Comparison of ENCODE assay signal across 21 cellular contexts in genomic region chr11:62569611-62570010, GRCh38. TPM values are rescaled to one million over a fixed set of nuclear protein-coding genes. Genes with fewer than 3 reads are reported as not detected.
DNase-seq lines count a peak whose midpoint lies in the region; ATAC-seq and TF ChIP-seq lines count a peak whose summit lies in the region.
"Had no signal": no experiment of that assay in that cellular context is flagged by ENCODE, and none has a peak within 500 bp of the region (broad histone marks: within the 10 kb centered on the region; RNA-seq: fewer than 3 reads in every experiment).

No MANE protein-coding gene starts in this region.

- no peak for TF ChIP-seq CTCF in CD4-positive, alpha-beta T cell (IDR thresholded peaks at IDR 0.05)
- no peak for TF ChIP-seq CTCF in WTC11 (IDR thresholded peaks at IDR 0.05)
- TF ChIP-seq CTCF in mesothelial cell of epicardium (IDR thresholded peaks at IDR 0.05; ENCODE audit: unreplicated experiment), result no peak

- CTCF ChIA-PET in activated CD4-positive, alpha-beta T cell treated with anti-CD3 and anti-CD28 coated beads for 36 hours (lab: Charles Lee), result interaction anchor here (0.7 to 2.4 kb wide), 8 partner anchors 10 to 1115 kb away, joined by 3 to 15 read pairs (median 4); partner anchors contain the start of genes EML3, ROM1 and TUT1
- CTCF ChIA-PET in CD4-positive, alpha-beta T cell (lab: Charles Lee), result interaction anchor here (1.0 to 1.3 kb wide), 2 partner anchors 9 to 145 kb away, joined by 3 read pairs; no protein-coding TSS in a partner anchor
- CTCF ChIA-PET in WTC11 (lab: Charles Lee), result interaction anchor here (0.6 to 2.0 kb wide), 4 partner anchors 9 to 145 kb away, joined by 3 to 6 read pairs (median 4); no protein-coding TSS in a partner anchor

- intact Hi-C loops in activated CD4-positive, alpha-beta T cell treated with anti-CD3 and anti-CD28 coated beads for 36 hours (cut with DNase I, micrococcal nuclease), result loop anchor here in 1 of 2 experiments (5.0 kb wide), 1 partner anchor 447 kb away; the partner anchor contains the start of gene INCENP
- intact Hi-C loops in CD4-positive, alpha-beta T cell (cut with DNase I, micrococcal nuclease), result no loop called here

- POLR2A ChIA-PET in activated CD4-positive, alpha-beta T cell treated with anti-CD3 and anti-CD28 coated beads for 36 hours (lab: Charles Lee), result interaction anchor here (0.6 to 1.4 kb wide), 3 partner anchors 13 to 30 kb away, joined by 3 to 6 read pairs (median 5); no protein-coding TSS in a partner anchor
- POLR2A ChIA-PET in CD4-positive, alpha-beta T cell (lab: Charles Lee), result interaction anchor here (0.6 to 1.3 kb wide), 3 partner anchors 21 to 95 kb away, joined by 3 to 4 read pairs (median 3); partner anchors contain the start of genes C11orf98, CSKMT and TUT1
- POLR2A ChIA-PET in WTC11 (lab: Charles Lee), result interaction anchor here (1.2 kb wide), 1 partner anchor 12 kb away, joined by 4 read pairs; no protein-coding TSS in a partner anchor

- H3K9me3 Mint-ChIP-seq in activated CD4-positive, alpha-beta T cell treated with anti-CD3 and anti-CD28 coated beads for 36 hours (ENCODE audit: low read depth), result no peaks in the 10 kb centered on the region
- H3K9me3 Mint-ChIP-seq in CD4-positive, alpha-beta T cell, result no peaks in the 10 kb centered on the region
- H3K9me3 Mint-ChIP-seq in WTC11 (no peaks in the 10 kb centered on the region), mesothelial cell of epicardium (no peaks in the 10 kb centered on the region)

- peaks cover 85% of the 10 kb centered on the region for H3K36me3 Mint-ChIP-seq in activated CD4-positive, alpha-beta T cell treated with anti-CD3 and anti-CD28 coated beads for 36 hours (ENCODE audit: low read depth)
- peaks cover 88% of the 10 kb centered on the region for H3K36me3 Mint-ChIP-seq in CD4-positive, alpha-beta T cell (ENCODE audit: low read depth)
- H3K36me3 Mint-ChIP-seq in WTC11, result peaks cover 87% of the 10 kb centered on the region
- H3K36me3 Mint-ChIP-seq in mesothelial cell of epicardium, result peaks cover 43% of the 10 kb centered on the region

- H3K27me3 ChIP-seq in CD4-positive, alpha-beta T cell (ENCODE audit: control insufficient read depth, insufficient read depth, low read length), result no peaks in the 10 kb centered on the region
- H3K27me3 ChIP-seq: BE2C, dorsolateral prefrontal cortex, esophagus muscularis mucosa, testis had no signal

- no peak overlapping the region for H3K4me3 Mint-ChIP-seq in activated CD4-positive, alpha-beta T cell treated with anti-CD3 and anti-CD28 coated beads for 36 hours
- H3K4me3 Mint-ChIP-seq in CD4-positive, alpha-beta T cell, result peak overlapping the region; percentile 18
- peak overlapping the region; percentile 18; the same call in 1 of the 2 replicates for H3K4me3 Mint-ChIP-seq in WTC11
- H3K4me3 Mint-ChIP-seq in mesothelial cell of epicardium, result no peak overlapping the region

- H3K4me1 Mint-ChIP-seq in activated CD4-positive, alpha-beta T cell treated with anti-CD3 and anti-CD28 coated beads for 36 hours, result peaks cover 64% of the 10 kb centered on the region
- H3K4me1 Mint-ChIP-seq in CD4-positive, alpha-beta T cell (ENCODE audit: low read depth), result peaks cover 60% of the 10 kb centered on the region
- H3K4me1 Mint-ChIP-seq in WTC11, result peaks cover 35% of the 10 kb centered on the region
- peaks cover 35% of the 10 kb centered on the region for H3K4me1 Mint-ChIP-seq in mesothelial cell of epicardium

- H3K27me3 Mint-ChIP-seq in activated CD4-positive, alpha-beta T cell treated with anti-CD3 and anti-CD28 coated beads for 36 hours, result no peaks in the 10 kb centered on the region
- H3K27me3 Mint-ChIP-seq in CD4-positive, alpha-beta T cell, result no peaks in the 10 kb centered on the region
- H3K27me3 Mint-ChIP-seq in WTC11 (ENCODE audit: low read depth) (no peaks in the 10 kb centered on the region), mesothelial cell of epicardium (ENCODE audit: low read depth) (no peaks in the 10 kb centered on the region)

- DNase-seq in activated CD4-positive, alpha-beta T cell treated with anti-CD3 and anti-CD28 coated beads for 36 hours, result no peak
- DNase-seq in activated CD4-positive, alpha-beta T cell treated with anti-CD3 and anti-CD28 coated beads, Interleukin-2, amount 50 U/mL, for 1 hour, result no peak
- DNase-seq in CD4-positive, alpha-beta T cell, result no peak
- DNase-seq in WTC11 (ENCODE audit: low spot score) (no peak), mesothelial cell of epicardium (ENCODE audit: low spot score in 2 of 2, unreplicated experiment in 2 of 2) (no peak), cerebellar nuclear complex (lab: John Stamatoyannopoulos, UW) (no peak)
- no peak for DNase-seq in stimulated activated CD4-positive, alpha-beta T cell treated with anti-CD3 and anti-CD28 coated beads, Interleukin-2, amount 100 ng/mL, for 48 hours
- DNase-seq: 8988T; BE2C; dorsolateral prefrontal cortex; head of caudate nucleus; lower lobe of right lung; NCI-H1092; NCI-H2107; NCI-H524 treated with DMSO at 0.1 percent for 48 hours; SK-N-SH; small intestine; stimulated activated CD8-positive, alpha-beta memory T cell treated with anti-CD3 and anti-CD28 coated beads, Interleukin-4, amount 100 ng/mL, for 48 hours; testis had no signal

- no peaks in the 10 kb centered on the region for H3K9me3 ChIP-seq in CD4-positive, alpha-beta T cell (ENCODE audit: control insufficient read depth, low read length)
- H3K9me3 ChIP-seq: BE2C, esophagus muscularis mucosa, lower lobe of right lung, SK-N-SH, testis had no signal

- peak overlapping the region; percentile 24 for H3K27ac Mint-ChIP-seq in activated CD4-positive, alpha-beta T cell treated with anti-CD3 and anti-CD28 coated beads for 36 hours
- H3K27ac Mint-ChIP-seq in CD4-positive, alpha-beta T cell, result peak overlapping the region; percentile 28
- H3K27ac Mint-ChIP-seq in WTC11, result no peak overlapping the region
- peak overlapping the region; percentile 39 for H3K27ac Mint-ChIP-seq in mesothelial cell of epicardium

- ATAC-seq in activated CD4-positive, alpha-beta T cell treated with anti-CD3 and anti-CD28 coated beads for 36 hours, result no peak
- ATAC-seq in CD4-positive, alpha-beta T cell (ENCODE audit: poor library complexity), result no peak
- ATAC-seq in WTC11, result no peak
- ATAC-seq in HG02678 (IDR thresholded peaks at IDR 0.05; ENCODE audit: unreplicated experiment), result no peak
- ATAC-seq: lower lobe of right lung had no signal

- H3K27ac ChIP-seq in CD4-positive, alpha-beta T cell (ENCODE audit: low read depth, low read length), result no peak overlapping the region
- H3K27ac ChIP-seq: lower lobe of right lung, testis had no signal

TF ChIP-seq in WTC11, 78 proteins besides CTCF, POLR2A, EP300 and RAD21 (continues in another document):
- no peak for TF ChIP-seq ZNF423 (CRISPR knock-in tag; IDR thresholded peaks at IDR 0.05)
- TF ChIP-seq ETV6 (CRISPR knock-in tag; IDR thresholded peaks at IDR 0.05), result no peak
- no peak for TF ChIP-seq MAX (CRISPR knock-in tag; IDR thresholded peaks at IDR 0.05)
- no peak for TF ChIP-seq MXD4 (CRISPR knock-in tag; IDR thresholded peaks at IDR 0.05; ENCODE audit: borderline replicate concordance)
- TF ChIP-seq RORB (CRISPR knock-in tag; IDR thresholded peaks at IDR 0.05), result no peak

RNA-seq across cellular contexts. Expression of gene EEF1G, which starts 4.1 kb away (rescaled TPM):
- total RNA-seq in activated CD4-positive, alpha-beta T cell treated with anti-CD3 and anti-CD28 coated beads for 36 hours, result 1,000 to 10,000 TPM; 1,986 to 2,351 TPM
- total RNA-seq in CD4-positive, alpha-beta T cell, result 1,000 to 10,000 TPM; 2,181 to 2,269 TPM
- 1,667 to 1,857 TPM (median 1,846 TPM) in 3 replicates for total RNA-seq in WTC11 (2021)
- total RNA-seq in mesothelial cell of epicardium, result 1,747 to 1,829 TPM (median 1,814 TPM) in 3 replicates

RNA-seq across cellular contexts. Expression of gene TUT1, which starts 21.7 kb away (rescaled TPM):
- 10 to 100 TPM; 32.5 to 36.0 TPM for total RNA-seq in activated CD4-positive, alpha-beta T cell treated with anti-CD3 and anti-CD28 coated beads for 36 hours
- total RNA-seq in CD4-positive, alpha-beta T cell, result 10 to 100 TPM; 25.5 to 26.2 TPM
- total RNA-seq in WTC11 (2021), result 35.3 to 40.0 TPM (median 37.3 TPM) in 3 replicates
- total RNA-seq in mesothelial cell of epicardium, result 23.7 to 26.0 TPM (median 24.2 TPM) in 3 replicates

RNA-seq across cellular contexts. Expression of gene AHNAK, which starts 23.0 kb away (rescaled TPM):
- 10 to 100 TPM; 47.3 to 54.7 TPM for total RNA-seq in activated CD4-positive, alpha-beta T cell treated with anti-CD3 and anti-CD28 coated beads for 36 hours
- 100 to 1,000 TPM; 320 to 332 TPM for total RNA-seq in CD4-positive, alpha-beta T cell
- 10.9 to 21.0 TPM (median 11.5 TPM) in 3 replicates for total RNA-seq in WTC11 (2021)
- total RNA-seq in mesothelial cell of epicardium, result 456 to 481 TPM (median 480 TPM) in 3 replicates

RNA-seq across cellular contexts. Expression of gene MTA2, which starts 32.1 kb away (rescaled TPM):
- total RNA-seq in activated CD4-positive, alpha-beta T cell treated with anti-CD3 and anti-CD28 coated beads for 36 hours, result 100 to 1,000 TPM; 159 to 179 TPM
- 100 to 1,000 TPM; 167 to 172 TPM for total RNA-seq in CD4-positive, alpha-beta T cell
- 101 to 115 TPM (median 103 TPM) in 3 replicates for total RNA-seq in WTC11 (2021)
- 121 to 126 TPM (median 124 TPM) in 3 replicates for total RNA-seq in mesothelial cell of epicardium

RNA-seq across cellular contexts. Expression of gene EML3, which starts 43.0 kb away (rescaled TPM):
- 100 to 1,000 TPM; 101 to 112 TPM for total RNA-seq in activated CD4-positive, alpha-beta T cell treated with anti-CD3 and anti-CD28 coated beads for 36 hours
- 100 to 1,000 TPM; 142 to 144 TPM for total RNA-seq in CD4-positive, alpha-beta T cell
- total RNA-seq in WTC11 (2021) (45.5 to 54.7 TPM (median 51.1 TPM) in 3 replicates), mesothelial cell of epicardium (52.2 to 54.3 TPM (median 53.3 TPM) in 3 replicates)

Comparison
In these comparisons a context has a peak if more than half of its experiments do, and no peak if none do; other contexts are left out.
1. H3K4me3 Mint-ChIP-seq: peak in CD4-positive, alpha-beta T cell (single experiment) and WTC11 (single experiment); none in activated CD4-positive, alpha-beta T cell treated with anti-CD3 and anti-CD28 coated beads for 36 hours (single experiment) and mesothelial cell of epicardium (single experiment).